Comparison of ENCODE assay signal across 12 cellular contexts in genomic region chr1:8455700-8456305, GRCh38.
A peak's percentile ranks its signal among the peaks of the same experiment; 100 is the strongest.
DNase-seq lines count a peak whose midpoint lies in the region; ATAC-seq and TF ChIP-seq lines count a peak whose summit lies in the region.
"Had no signal": no experiment of that assay in that cellular context is flagged by ENCODE, and none has a peak within 500 bp of the region (broad histone marks: within the 10 kb centered on the region; RNA-seq: fewer than 3 reads in every experiment).

No MANE protein-coding gene starts in this region.

- intact Hi-C loops in PC-3 (cut with micrococcal nuclease) (loop anchor here (5.0 kb wide), 1 partner anchor 246 kb away; no protein-coding TSS in a partner anchor), dorsolateral prefrontal cortex (cut with DNase I) (no loop called here)

- peak overlapping the region; percentile 68 for H2AK5ac ChIP-seq in mesenchymal stem cell (ENCODE audit: low read length, severe bottlenecking)

- peaks cover 38% of the 10 kb centered on the region for H3K79me1 ChIP-seq in mesenchymal stem cell (replicated peaks; ENCODE audit: low read length, poor library complexity, severe bottlenecking)

- H3K36me3 ChIP-seq in PC-3 (ENCODE audit: low read depth, low read length) = no peaks in the 10 kb centered on the region
- peaks cover 0 to 5% of the 10 kb centered on the region in 2 experiments for H3K36me3 ChIP-seq in mesenchymal stem cell (ENCODE audit: control insufficient read depth in 1 of 2, insufficient read depth in 2 of 2, low read depth in 1 of 2, low read length in 2 of 2)

- no peaks in the 10 kb centered on the region for H3K27me3 ChIP-seq in PC-3 (ENCODE audit: low read length)
- no peaks in the 10 kb centered on the region for H3K27me3 ChIP-seq in dorsolateral prefrontal cortex
- no peaks in the 10 kb centered on the region for H3K27me3 ChIP-seq in mesenchymal stem cell (ENCODE audit: control insufficient read depth in 1 of 2, insufficient read depth in 1 of 2, low read length in 2 of 2)

- H3K9ac ChIP-seq in PC-3 (ENCODE audit: low read length) (no peak overlapping the region), mesenchymal stem cell (ENCODE audit: low read length) (peak overlapping the region; percentile 80)

- no peak overlapping the region for H3K4me3 ChIP-seq in PC-3 (ENCODE audit: low read length)
- H3K4me3 ChIP-seq in dorsolateral prefrontal cortex = no peak overlapping the region
- H3K4me3 ChIP-seq in mesenchymal stem cell (ENCODE audit: insufficient read depth in 1 of 2, low read depth in 1 of 2, low read length in 2 of 2) = peak overlapping the region in 1 of 2 experiments; percentile 50
- H3K4me3 ChIP-seq: mucosa of descending colon had no signal

- H3K9me2 ChIP-seq in PC-3 (replicated peaks; ENCODE audit: low read length) = no peaks in the 10 kb centered on the region

- peak overlapping the region; percentile 64 to 84 for H2BK12ac ChIP-seq in mesenchymal stem cell (ENCODE audit: low read length in 2 of 2)

- H4K20me1 ChIP-seq in PC-3 (ENCODE audit: low read length) = no peaks in the 10 kb centered on the region

- H3K9me3 ChIP-seq in PC-3 (ENCODE audit: low read length) = no peaks in the 10 kb centered on the region
- no peaks in the 10 kb centered on the region for H3K9me3 ChIP-seq in mesenchymal stem cell (ENCODE audit: control insufficient read depth, low read length)
- H3K9me3 ChIP-seq: mucosa of descending colon had no signal

- DNase-seq in PC-3 (no peak), dorsolateral prefrontal cortex (no peak), mesenchymal stem cell (peak; percentile 45), substantia nigra (lab: John Stamatoyannopoulos, UW) (no peak), GM19238 (ENCODE audit: insufficient read length, low spot score) (no peak), MV-4-11 (lab: John Stamatoyannopoulos, UW) (no peak), COLO829 (ENCODE audit: low spot score) (no peak)
- DNase-seq: mucosa of descending colon, NCI-H748 treated with DMSO at 0.1 percent for 48 hours, T-helper 2 cell had no signal

- peak overlapping the region; percentile 75 to 85 for H3K18ac ChIP-seq in mesenchymal stem cell (ENCODE audit: low read depth in 1 of 2, low read length in 2 of 2)

- peaks cover 11% of the 10 kb centered on the region for H3K4me1 ChIP-seq in PC-3 (ENCODE audit: insufficient read depth, low read length)
- peaks cover 15% of the 10 kb centered on the region for H3K4me1 ChIP-seq in mesenchymal stem cell (ENCODE audit: control insufficient read depth, insufficient read depth, low read depth, low read length)

- H4K8ac ChIP-seq in mesenchymal stem cell (ENCODE audit: low read length) = peak overlapping the region; percentile 17

- POLR2A ChIA-PET in PC-3 (lab: Charles Lee; ENCODE audit: unreplicated experiment) = no interaction called here

- H2BK15ac ChIP-seq in mesenchymal stem cell (ENCODE audit: low read depth, poor library complexity, severe bottlenecking) = no peak overlapping the region

- H3K79me2 ChIP-seq in PC-3 (ENCODE audit: low read length) = no peaks in the 10 kb centered on the region

- peak overlapping the region; percentile 53 for H4K91ac ChIP-seq in mesenchymal stem cell (ENCODE audit: low read length)

- H3K4ac ChIP-seq in mesenchymal stem cell (ENCODE audit: low read depth in 1 of 2, low read length in 2 of 2) = no peak overlapping the region

- H3K23ac ChIP-seq in mesenchymal stem cell (ENCODE audit: low read length in 2 of 2) = no peak overlapping the region

- WGBS in mesenchymal stem cell = 64% methylated on average over 7 of the region's 7 CpGs

- no peak overlapping the region for H2BK5ac ChIP-seq in mesenchymal stem cell (ENCODE audit: low read depth, low read length, poor library complexity, severe bottlenecking)

- CTCF ChIA-PET in PC-3 (lab: Charles Lee) = no interaction called here

- no peak overlapping the region for H2AFZ ChIP-seq in PC-3 (ENCODE audit: low read length)
- H2AFZ ChIP-seq in mesenchymal stem cell (ENCODE audit: low read depth, low read length) = peak overlapping the region; percentile 11

- no peak overlapping the region for H3K4me2 ChIP-seq in PC-3 (ENCODE audit: low read length)
- no peak overlapping the region for H3K4me2 ChIP-seq in mesenchymal stem cell (ENCODE audit: low read length, poor library complexity, severe bottlenecking)

- H2BK120ac ChIP-seq in mesenchymal stem cell (ENCODE audit: low read depth, low read length) = no peak overlapping the region

- no peak for TF ChIP-seq CTCF in PC-3 (conservative IDR thresholded peaks at IDR 0.05; ENCODE audit: low read depth, low read length)
- no peak for TF ChIP-seq CTCF in dorsolateral prefrontal cortex (IDR thresholded peaks at IDR 0.05 in 54 of 56, conservative IDR thresholded peaks at IDR 0.05 in 2 of 56; ENCODE audit: low read depth in 1 of 56, partially characterized antibody in 56 of 56)

- no TSS peak for BruUV-seq in PC-3 (replicated peaks; lab: Mats Ljungman, UMichigan)

- H3K27ac ChIP-seq in PC-3 (ENCODE audit: low read length) (no peak overlapping the region), dorsolateral prefrontal cortex (peak overlapping the region in 50 of 59 donors; percentile 1 to 78 (median 46)), mesenchymal stem cell (ENCODE audit: low read length, poor library complexity, severe bottlenecking) (peak overlapping the region; percentile 79), substantia nigra (ENCODE audit: low read depth, low read length, poor library complexity, severe bottlenecking) (peak overlapping the region; percentile 4)
- H3K27ac ChIP-seq: C4-2B had no signal

- H3K14ac ChIP-seq in mesenchymal stem cell (ENCODE audit: low read length in 2 of 2) = no peak overlapping the region

- ATAC-seq in PC-3 (peak; percentile 11), GM18511 (IDR thresholded peaks at IDR 0.05; ENCODE audit: unreplicated experiment) (no peak)

- no peaks in the 10 kb centered on the region for H3F3A ChIP-seq in PC-3 (ENCODE audit: low read length, unreplicated experiment)
